In genomic region chr7:4774804-4775280, GRCh38 we compare ENCODE assay signal across 8 cellular contexts. TPM values are rescaled to one million over a fixed set of nuclear protein-coding genes. Genes with fewer than 3 reads are reported as not detected.
DNase-seq lines count a peak whose midpoint lies in the region; ATAC-seq and TF ChIP-seq lines count a peak whose summit lies in the region.

No MANE protein-coding gene starts in this region.

- H3K4me3 ChIP-seq in Caco-2 (ENCODE audit: low read depth, low read length) (peak overlapping the region; percentile 96), coronary artery (peak overlapping the region; percentile 98), upper lobe of left lung (peak overlapping the region; percentile 91 to 99 (median 96))

- BruUV-seq in Caco-2 (replicated peaks; lab: Mats Ljungman, UMichigan), result TSS peak; percentile 98

- H3K36me3 Mint-ChIP-seq in Caco-2 (ENCODE audit: insufficient read depth, unreplicated experiment) (peaks cover 33% of the 10 kb centered on the region), memory B cell (peaks cover 4% of the 10 kb centered on the region)

- H3K27ac Mint-ChIP-seq in Caco-2 (ENCODE audit: unreplicated experiment) (peak overlapping the region; percentile 97), memory B cell (peak overlapping the region; percentile 97)

- H3K36me3 ChIP-seq in Caco-2 (ENCODE audit: control insufficient read depth, insufficient read depth, low read length) (no peaks in the 10 kb centered on the region), upper lobe of left lung (peaks cover 0 to 12% (median 3%) of the 10 kb centered on the region in 4 donors)

- no peak for TF ChIP-seq EP300 in upper lobe of left lung (IDR thresholded peaks at IDR 0.05)

- H3K9me3 ChIP-seq in Caco-2 (no peaks in the 10 kb centered on the region), upper lobe of left lung (no peaks in the 10 kb centered on the region)

- TF ChIP-seq CTCF in Caco-2 (IDR thresholded peaks at IDR 0.05; ENCODE audit: insufficient read depth in 1 of 2, low read depth in 1 of 2, low read length in 1 of 2, severe bottlenecking in 1 of 2, unreplicated experiment in 1 of 2) (no peak), coronary artery (IDR thresholded peaks at IDR 0.05) (no peak), upper lobe of left lung (IDR thresholded peaks at IDR 0.05) (no peak)

- CTCF ChIA-PET in Caco-2 (lab: Charles Lee), result interaction anchor here (0.8 to 1.1 kb wide), 2 partner anchors 23 to 199 kb away, joined by 3 to 4 read pairs; no protein-coding TSS in a partner anchor

- intact Hi-C loops in Caco-2 (cut with micrococcal nuclease; ENCODE audit: unreplicated experiment), result no loop called here

- TF ChIP-seq POLR2A in upper lobe of left lung (IDR thresholded peaks at IDR 0.05), result no peak

- ATAC-seq in GM18907 (IDR thresholded peaks at IDR 0.05; ENCODE audit: unreplicated experiment) (peak; percentile 40), HG03097 (IDR thresholded peaks at IDR 0.05; ENCODE audit: low FRiP score, unreplicated experiment) (peak; percentile 30), memory B cell (ENCODE audit: low read depth) (peak; percentile 31), upper lobe of left lung (ENCODE audit: low FRiP score in 2 of 2) (peak; percentile 30 to 63)

- no peaks in the 10 kb centered on the region for H3K27me3 ChIP-seq in Caco-2 (replicated peaks; ENCODE audit: control insufficient read depth, insufficient read depth, low read length)
- no peaks in the 10 kb centered on the region for H3K27me3 ChIP-seq in upper lobe of left lung

- H3K4me1 ChIP-seq in Caco-2 (0 out of 2 replicates have a peak, but pooled peaks cover 11% of the 10 kb centered on the region), upper lobe of left lung (peaks cover 23 to 38% (median 27%) of the 10 kb centered on the region in 4 donors)

- 9 to 13% methylated on average over 11 to 22 of the region's 22 CpGs for whole genome bisulfite sequencing in upper lobe of left lung, 2 donors

- H3K4me3 Mint-ChIP-seq in Caco-2 (ENCODE audit: unreplicated experiment) (peak overlapping the region; percentile 93), memory B cell (peak overlapping the region; percentile 97)

- DNase-seq in Caco-2 (no peak), SIG-M5 (lab: John Stamatoyannopoulos, UW) (peak; percentile 20), coronary artery (ENCODE audit: low spot score) (no peak), memory B cell (ENCODE audit: low spot score in 2 of 2) (no peak), upper lobe of left lung (peak in 1 of 2 donors; percentile 54), cerebellar nuclear complex (lab: John Stamatoyannopoulos, UW) (no peak)

- H3K4me1 Mint-ChIP-seq in Caco-2 (ENCODE audit: low read depth, unreplicated experiment) (peaks cover 13% of the 10 kb centered on the region), memory B cell (peaks cover 28% of the 10 kb centered on the region)

- H3K27me3 Mint-ChIP-seq in Caco-2 (ENCODE audit: insufficient read depth, unreplicated experiment), result no peaks in the 10 kb centered on the region
- H3K27me3 Mint-ChIP-seq in memory B cell, result no peaks in the 10 kb centered on the region

- POLR2A ChIA-PET in Caco-2 (lab: Charles Lee), result interaction anchor here (0.6 to 1.6 kb wide), 13 partner anchors 9 to 973 kb away, joined by 3 to 18 read pairs (median 4); no protein-coding TSS in a partner anchor

- H3K9me3 Mint-ChIP-seq in Caco-2 (ENCODE audit: unreplicated experiment) (no peaks in the 10 kb centered on the region), memory B cell (no peaks in the 10 kb centered on the region)

- H3K27ac ChIP-seq in coronary artery, result peak overlapping the region; percentile 91 to 95
- peak overlapping the region; percentile 93 to 98 (median 96) for H3K27ac ChIP-seq in upper lobe of left lung

RNA-seq across cellular contexts. Expression of gene AP5Z1, which starts 0.6 kb away (rescaled TPM):
- total RNA-seq in Caco-2 (2022) (64.7 and 66.8 TPM in 2 replicates), upper lobe of left lung (100 to 1,000 TPM in 1 of 6 donors, 10 to 100 TPM in 5; 23.4 to 152 (median 52.1) TPM)
